ENCODE assay signal across 9 cellular contexts in genomic region chr14:76926521-76927251, GRCh38.
DNase-seq lines count a peak whose midpoint lies in the region; ATAC-seq, FAIRE-seq and TF ChIP-seq lines count a peak whose summit lies in the region.
"Had no signal": no experiment of that assay in that cellular context is flagged by ENCODE, and none has a peak within 500 bp of the region (broad histone marks: within the 10 kb centered on the region; RNA-seq: fewer than 3 reads in every experiment).

No MANE protein-coding gene starts in this region.

- in situ Hi-C loops in GM12878 (cut with MboI), result no loop called here
- in situ Hi-C loops in transverse colon (cut with MboI; ENCODE audit: low pct_ligation_motif_present in 1 of 4, low pct_unique_long_range_greater_than_20kb in 1 of 4, low sequenced_read_pairs in 3 of 4), result no loop called here

- H2AFZ ChIP-seq in GM23338, result no peak overlapping the region; the same call in 1 of the 2 replicates
- no peak overlapping the region for H2AFZ ChIP-seq in GM12878 (ENCODE audit: control insufficient read depth, low read depth, low read length)

- peak overlapping the region; percentile 80 to 93 (median 92) for H3K27ac Mint-ChIP-seq in CD4-positive, CD25-positive, alpha-beta regulatory T cell
- peak overlapping the region; percentile 73; the same call in 1 of the 2 replicates for H3K27ac Mint-ChIP-seq in GM23338
- H3K27ac Mint-ChIP-seq in mesothelial cell of epicardium, result peak overlapping the region; percentile 92

- no TSS peak for BruUV-seq in GM12878 (replicated peaks; lab: Mats Ljungman, UMichigan)

- no peak for TF ChIP-seq RAD21 in GM12878 (IDR thresholded peaks at IDR 0.05; ENCODE audit: insufficient read depth, low read depth, low read length)

- SMC1A ChIA-PET in GM12878 (lab: Charles Lee; ENCODE audit: uncharacterized antibody, unreplicated experiment), result interaction anchor here (0.9 to 1.3 kb wide), 3 partner anchors 16 to 127 kb away, joined by 3 to 4 read pairs (median 4); no protein-coding TSS in a partner anchor

- H3K4me1 Mint-ChIP-seq in CD4-positive, CD25-positive, alpha-beta regulatory T cell, result peaks cover 23 to 86% (median 50%) of the 10 kb centered on the region in 4 donors
- H3K4me1 Mint-ChIP-seq in GM23338 (peaks cover 66% of the 10 kb centered on the region), mesothelial cell of epicardium (peaks cover 74% of the 10 kb centered on the region)

- peaks cover 72% of the 10 kb centered on the region for H3K4me1 ChIP-seq in CD4-positive, CD25-positive, alpha-beta regulatory T cell (ENCODE audit: control insufficient read depth, insufficient read depth, low read length, poor library complexity, severe bottlenecking)
- H3K4me1 ChIP-seq in GM23338 (ENCODE audit: insufficient read depth) (peaks cover 79% of the 10 kb centered on the region), SJCRH30 (peaks cover 19% of the 10 kb centered on the region), GM12878 (ENCODE audit: control insufficient read depth, insufficient read depth, low read length) (peaks cover 18% of the 10 kb centered on the region), upper lobe of right lung (peaks cover 14% of the 10 kb centered on the region), transverse colon (peaks cover 0 to 16% (median 0%) of the 10 kb centered on the region in 4 donors)

- intact Hi-C loops in GM12878 (cut with micrococcal nuclease; ENCODE audit: unreplicated experiment), result no loop called here
- intact Hi-C loops in upper lobe of right lung (cut with DNase I), result no loop called here
- intact Hi-C loops in left colon (cut with DNase I, micrococcal nuclease), result no loop called here
- intact Hi-C loops in transverse colon (cut with DNase I; ENCODE audit: low total_unique reads), result no loop called here

- H3K4me3 Mint-ChIP-seq in CD4-positive, CD25-positive, alpha-beta regulatory T cell, result peak overlapping the region; percentile 71 to 86 (median 77)
- H3K4me3 Mint-ChIP-seq in GM23338, result no peak overlapping the region
- H3K4me3 Mint-ChIP-seq in mesothelial cell of epicardium, result no peak overlapping the region

- TF ChIP-seq EP300 in GM12878 (IDR thresholded peaks at IDR 0.05; ENCODE audit: borderline replicate concordance in 1 of 2, control insufficient read depth in 1 of 2, low read depth in 2 of 2, low read length in 2 of 2) (no peak), transverse colon (IDR thresholded peaks at IDR 0.05; ENCODE audit: low read depth) (no peak)

- H3K9me3 ChIP-seq in CD4-positive, CD25-positive, alpha-beta regulatory T cell (ENCODE audit: control insufficient read depth in 2 of 2, low read length in 2 of 2), result no peaks in the 10 kb centered on the region
- no peaks in the 10 kb centered on the region for H3K9me3 ChIP-seq in SJCRH30 (replicated peaks)
- no peaks in the 10 kb centered on the region for H3K9me3 ChIP-seq in GM12878 (replicated peaks; ENCODE audit: control insufficient read depth, insufficient read depth, low read length)
- H3K9me3 ChIP-seq in upper lobe of right lung, result no peaks in the 10 kb centered on the region
- no peaks in the 10 kb centered on the region for H3K9me3 ChIP-seq in transverse colon

- CTCF ChIA-PET in GM12878 (lab: Yijun Ruan, JAX), result no interaction called here

- ATAC-seq in CD4-positive, CD25-positive, alpha-beta regulatory T cell (ENCODE audit: low read depth in 2 of 2), result peak; percentile 58 to 65
- ATAC-seq in GM23338 (peak; percentile 4; the same call in 1 of the 3 replicates), GM12878 (peak; percentile 85), upper lobe of right lung (peak; percentile 33), left colon (no peak)

- no peaks in the 10 kb centered on the region for H3K36me3 ChIP-seq in CD4-positive, CD25-positive, alpha-beta regulatory T cell (ENCODE audit: control insufficient read depth, insufficient read depth, low read length)
- H3K36me3 ChIP-seq in GM23338 (ENCODE audit: insufficient read depth) (no peaks in the 10 kb centered on the region), SJCRH30 (no peaks in the 10 kb centered on the region), GM12878 (ENCODE audit: control insufficient read depth in 2 of 2, insufficient read depth in 2 of 2, low read length in 1 of 2) (no peaks in the 10 kb centered on the region), upper lobe of right lung (no peaks in the 10 kb centered on the region), transverse colon (no peaks in the 10 kb centered on the region)

- H4K20me1 ChIP-seq in GM23338 (replicated peaks; ENCODE audit: insufficient read depth), result no peaks in the 10 kb centered on the region
- no peaks in the 10 kb centered on the region for H4K20me1 ChIP-seq in GM12878 (ENCODE audit: control insufficient read depth, insufficient read depth)

- no peaks in the 10 kb centered on the region for H3K36me3 Mint-ChIP-seq in CD4-positive, CD25-positive, alpha-beta regulatory T cell
- H3K36me3 Mint-ChIP-seq in GM23338 (ENCODE audit: low read depth), result no peaks in the 10 kb centered on the region
- no peaks in the 10 kb centered on the region for H3K36me3 Mint-ChIP-seq in mesothelial cell of epicardium

- H3K9me3 Mint-ChIP-seq in CD4-positive, CD25-positive, alpha-beta regulatory T cell, result no peaks in the 10 kb centered on the region
- no peaks in the 10 kb centered on the region for H3K9me3 Mint-ChIP-seq in GM23338
- no peaks in the 10 kb centered on the region for H3K9me3 Mint-ChIP-seq in mesothelial cell of epicardium

- peak; percentile 67 to 83 (median 73) for DNase-seq in CD4-positive, CD25-positive, alpha-beta regulatory T cell
- peak; percentile 73 for DNase-seq in GM23338 (ENCODE audit: low spot score)
- peak; percentile 40 to 51 for DNase-seq in SJCRH30
- DNase-seq in GM12878 (ENCODE audit: low read depth, low spot score), result no peak
- DNase-seq in mesothelial cell of epicardium (ENCODE audit: low spot score in 2 of 2, unreplicated experiment in 2 of 2), result no peak
- DNase-seq in upper lobe of right lung, result no peak
- no peak for DNase-seq in left colon
- no peak for DNase-seq in transverse colon

- H3K4me2 ChIP-seq in GM23338 (peak overlapping the region; percentile 48; the same call in 1 of the 2 replicates), GM12878 (ENCODE audit: control insufficient read depth, insufficient read depth) (no peak overlapping the region)

- H3K79me2 ChIP-seq in GM23338 (replicated peaks; ENCODE audit: insufficient read depth), result no peaks in the 10 kb centered on the region
- H3K79me2 ChIP-seq in GM12878 (ENCODE audit: control insufficient read depth, insufficient read depth, low read length), result no peaks in the 10 kb centered on the region

- H3K4me3 ChIP-seq in CD4-positive, CD25-positive, alpha-beta regulatory T cell (ENCODE audit: low read depth, low read length), result peak overlapping the region; percentile 55
- no peak overlapping the region for H3K4me3 ChIP-seq in GM23338
- no peak overlapping the region for H3K4me3 ChIP-seq in SJCRH30
- no peak overlapping the region for H3K4me3 ChIP-seq in GM12878
- no peak overlapping the region for H3K4me3 ChIP-seq in upper lobe of right lung
- H3K4me3 ChIP-seq in transverse colon, result no peak overlapping the region

- peaks cover 16% of the 10 kb centered on the region; the same call in 1 of the 2 replicates for H3F3A ChIP-seq in GM23338 (replicated peaks; ENCODE audit: low read depth)

- peak overlapping the region; percentile 78 for H3K27ac ChIP-seq in CD4-positive, CD25-positive, alpha-beta regulatory T cell (ENCODE audit: insufficient read depth, low read length, poor library complexity, severe bottlenecking)
- H3K27ac ChIP-seq in GM23338 (ENCODE audit: low read depth) (peak overlapping the region; percentile 45; the same call in 1 of the 2 replicates), SJCRH30 (no peak overlapping the region), GM12878 (ENCODE audit: control insufficient read depth, insufficient read depth) (no peak overlapping the region), upper lobe of right lung (no peak overlapping the region), transverse colon (no peak overlapping the region)

- no peak overlapping the region for H3K9ac ChIP-seq in GM12878 (ENCODE audit: control insufficient read depth, insufficient read depth, low read length)

- no peaks in the 10 kb centered on the region for H3K9me2 ChIP-seq in GM23338 (ENCODE audit: insufficient read depth)

- no peaks in the 10 kb centered on the region for H3K27me3 ChIP-seq in CD4-positive, CD25-positive, alpha-beta regulatory T cell (ENCODE audit: control insufficient read depth, insufficient read depth, low read length)
- H3K27me3 ChIP-seq in GM23338 (ENCODE audit: insufficient read depth), result no peaks in the 10 kb centered on the region
- peaks cover 5% of the 10 kb centered on the region; the same call in 1 of the 2 replicates for H3K27me3 ChIP-seq in SJCRH30
- H3K27me3 ChIP-seq in GM12878 (replicated peaks in 1 of 2; ENCODE audit: control insufficient read depth in 2 of 2, insufficient read depth in 2 of 2, low read length in 1 of 2), result no peaks in the 10 kb centered on the region
- H3K27me3 ChIP-seq in upper lobe of right lung, result no peaks in the 10 kb centered on the region
- no peaks in the 10 kb centered on the region for H3K27me3 ChIP-seq in transverse colon

- RAD21 ChIA-PET in GM12878 (lab: Charles Lee; ENCODE audit: unreplicated experiment), result interaction anchor here (0.9 to 2.8 kb wide), 3 partner anchors 16 to 141 kb away, joined by 3 to 15 read pairs (median 3); no protein-coding TSS in a partner anchor

- POLR2A ChIA-PET in GM12878 (lab: Charles Lee), result interaction anchor here (0.6 to 2.0 kb wide), 4 partner anchors 10 to 1802 kb away, joined by 3 to 5 read pairs (median 4); no protein-coding TSS in a partner anchor

- TF ChIP-seq POLR2A in GM12878 (IDR thresholded peaks at IDR 0.05; ENCODE audit: low read depth, low read length) (no peak), transverse colon (IDR thresholded peaks at IDR 0.05) (no peak)

- 22% methylated on average over 6 of the region's 7 CpGs for WGBS in GM12878 (ENCODE audit: insufficient coverage, insufficient replicate concordance, low lambda C conversion rate, missing lambda C conversion rate)
- 60 to 61% methylated on average over 3 to 7 of the region's 7 CpGs for WGBS in transverse colon (ENCODE audit: low coverage in 1 of 2), 2 donors

- FAIRE-seq in GM12878 (lab: Jason Lieb, UNC), result peak; percentile 84
- FAIRE-seq: colon had no signal

- no peaks in the 10 kb centered on the region for H3K27me3 Mint-ChIP-seq in CD4-positive, CD25-positive, alpha-beta regulatory T cell
- H3K27me3 Mint-ChIP-seq in GM23338 (ENCODE audit: insufficient read depth, low read depth, poor library complexity) (peaks cover 28% of the 10 kb centered on the region), mesothelial cell of epicardium (ENCODE audit: low read depth) (no peaks in the 10 kb centered on the region)

- TF ChIP-seq CTCF in GM23338 (conservative IDR thresholded peaks at IDR 0.05; ENCODE audit: low read depth in 2 of 2) (peak in 1 of 2 experiments; percentile 21; a peak in 1 of 4 replicates), GM12878 (IDR thresholded peaks at IDR 0.05 in 2 of 3, conservative IDR thresholded peaks at IDR 0.05 in 1 of 3; ENCODE audit: control insufficient read depth in 2 of 3, extremely low read depth in 1 of 3, insufficient read depth in 1 of 3, low read depth in 3 of 3, low read length in 3 of 3) (no peak), mesothelial cell of epicardium (IDR thresholded peaks at IDR 0.05; ENCODE audit: unreplicated experiment) (no peak), upper lobe of right lung (IDR thresholded peaks at IDR 0.05) (no peak), transverse colon (IDR thresholded peaks at IDR 0.05) (no peak)

TF ChIP-seq in GM12878, 131 proteins besides CTCF, POLR2A, EP300 and RAD21 (continues in another document):
- TF ChIP-seq TCF12 (IDR thresholded peaks at IDR 0.05; ENCODE audit: low read depth, low read length), result no peak

Comparison
In these comparisons a context has a peak if more than half of its experiments do, and no peak if none do; other contexts are left out.
1. DNase-seq: peak in CD4-positive, CD25-positive, alpha-beta regulatory T cell (3 of 3), GM23338 (single experiment) and SJCRH30 (2 of 2); none in GM12878 (single experiment), mesothelial cell of epicardium (0 of 2), upper lobe of right lung (single experiment), left colon (0 of 2) and transverse colon (single experiment).
2. H3K27ac ChIP-seq: peak in CD4-positive, CD25-positive, alpha-beta regulatory T cell (single experiment) and GM23338 (single experiment); none in SJCRH30 (single experiment), GM12878 (single experiment), upper lobe of right lung (single experiment) and transverse colon (0 of 4).
3. H3K4me3 Mint-ChIP-seq: peak in CD4-positive, CD25-positive, alpha-beta regulatory T cell (4 of 4); none in GM23338 (single experiment) and mesothelial cell of epicardium (single experiment).
4. Peak in every context shown above with its lines, with median percentiles within 50 percentile points of each other: H3K27ac Mint-ChIP-seq.